ENCODE assay signal across 2 cellular contexts in genomic region chr3:196227629-196228493, GRCh38.
TF ChIP-seq lines count a peak whose summit lies in the region.

No MANE protein-coding gene starts in this region.

TF ChIP-seq in A549, 52 proteins besides CTCF, POLR2A, EP300 and RAD21 (continued from another document):
- TF ChIP-seq ELK1 (IDR thresholded peaks at IDR 0.05; ENCODE audit: low read depth, low read length) (no peak), HOXA7 (CRISPR knock-in tag; IDR thresholded peaks at IDR 0.05) (no peak), KDM1A (IDR thresholded peaks at IDR 0.05; ENCODE audit: low read depth) (no peak), CHD4 (IDR thresholded peaks at IDR 0.05; ENCODE audit: borderline replicate concordance) (no peak), FOSB (CRISPR knock-in tag; IDR thresholded peaks at IDR 0.05) (no peak), KDM5A (IDR thresholded peaks at IDR 0.05) (no peak), MAZ (IDR thresholded peaks at IDR 0.05; ENCODE audit: borderline replicate concordance, low read depth, low read length) (no peak)

TF ChIP-seq in HCT116, 20 proteins besides CTCF, POLR2A, EP300 and RAD21 (continued from another document):
- TF ChIP-seq REST (IDR thresholded peaks at IDR 0.05; ENCODE audit: low read depth): no peak
- no peak for TF ChIP-seq ELF1 (IDR thresholded peaks at IDR 0.05; ENCODE audit: borderline replicate concordance, low read depth)
- no peak for TF ChIP-seq YY1 (IDR thresholded peaks at IDR 0.05; ENCODE audit: extremely low read depth, insufficient replicate concordance, low read depth, low read length)
- TF ChIP-seq JUND (IDR thresholded peaks at IDR 0.05): no peak
- TF ChIP-seq FOSL1 (IDR thresholded peaks at IDR 0.05; ENCODE audit: low read depth): no peak
- no peak for TF ChIP-seq SRF (IDR thresholded peaks at IDR 0.05; ENCODE audit: low read depth)
- no peak for TF ChIP-seq ZNF274 (IDR thresholded peaks at IDR 0.05; ENCODE audit: low read depth, low read length)
- TF ChIP-seq MAX (IDR thresholded peaks at IDR 0.05): no peak
- no peak for TF ChIP-seq ZFX (IDR thresholded peaks at IDR 0.05)
- TF ChIP-seq, protein P1, sequence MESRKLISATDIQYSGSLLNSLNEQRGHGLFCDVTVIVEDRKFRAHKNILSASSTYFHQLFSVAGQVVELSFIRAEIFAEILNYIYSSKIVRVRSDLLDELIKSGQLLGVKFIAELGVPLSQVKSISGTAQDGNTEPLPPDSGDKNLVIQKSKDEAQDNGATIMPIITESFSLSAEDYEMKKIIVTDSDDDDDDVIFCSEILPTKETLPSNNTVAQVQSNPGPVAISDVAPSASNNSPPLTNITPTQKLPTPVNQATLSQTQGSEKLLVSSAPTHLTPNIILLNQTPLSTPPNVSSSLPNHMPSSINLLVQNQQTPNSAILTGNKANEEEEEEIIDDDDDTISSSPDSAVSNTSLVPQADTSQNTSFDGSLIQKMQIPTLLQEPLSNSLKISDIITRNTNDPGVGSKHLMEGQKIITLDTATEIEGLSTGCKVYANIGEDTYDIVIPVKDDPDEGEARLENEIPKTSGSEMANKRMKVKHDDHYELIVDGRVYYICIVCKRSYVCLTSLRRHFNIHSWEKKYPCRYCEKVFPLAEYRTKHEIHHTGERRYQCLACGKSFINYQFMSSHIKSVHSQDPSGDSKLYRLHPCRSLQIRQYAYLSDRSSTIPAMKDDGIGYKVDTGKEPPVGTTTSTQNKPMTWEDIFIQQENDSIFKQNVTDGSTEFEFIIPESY (IDR thresholded peaks at IDR 0.05; ENCODE audit: extremely low read depth, insufficient replicate concordance, low read length): no peak
- no peak for TF ChIP-seq EZH2 (IDR thresholded peaks at IDR 0.05)
- TF ChIP-seq TCF7L2 (IDR thresholded peaks at IDR 0.05; ENCODE audit: borderline replicate concordance, extremely low read depth, insufficient read depth, insufficient read length): no peak
